Comparison of ENCODE assay signal across 1 cellular context in the genomic region with DNA sequence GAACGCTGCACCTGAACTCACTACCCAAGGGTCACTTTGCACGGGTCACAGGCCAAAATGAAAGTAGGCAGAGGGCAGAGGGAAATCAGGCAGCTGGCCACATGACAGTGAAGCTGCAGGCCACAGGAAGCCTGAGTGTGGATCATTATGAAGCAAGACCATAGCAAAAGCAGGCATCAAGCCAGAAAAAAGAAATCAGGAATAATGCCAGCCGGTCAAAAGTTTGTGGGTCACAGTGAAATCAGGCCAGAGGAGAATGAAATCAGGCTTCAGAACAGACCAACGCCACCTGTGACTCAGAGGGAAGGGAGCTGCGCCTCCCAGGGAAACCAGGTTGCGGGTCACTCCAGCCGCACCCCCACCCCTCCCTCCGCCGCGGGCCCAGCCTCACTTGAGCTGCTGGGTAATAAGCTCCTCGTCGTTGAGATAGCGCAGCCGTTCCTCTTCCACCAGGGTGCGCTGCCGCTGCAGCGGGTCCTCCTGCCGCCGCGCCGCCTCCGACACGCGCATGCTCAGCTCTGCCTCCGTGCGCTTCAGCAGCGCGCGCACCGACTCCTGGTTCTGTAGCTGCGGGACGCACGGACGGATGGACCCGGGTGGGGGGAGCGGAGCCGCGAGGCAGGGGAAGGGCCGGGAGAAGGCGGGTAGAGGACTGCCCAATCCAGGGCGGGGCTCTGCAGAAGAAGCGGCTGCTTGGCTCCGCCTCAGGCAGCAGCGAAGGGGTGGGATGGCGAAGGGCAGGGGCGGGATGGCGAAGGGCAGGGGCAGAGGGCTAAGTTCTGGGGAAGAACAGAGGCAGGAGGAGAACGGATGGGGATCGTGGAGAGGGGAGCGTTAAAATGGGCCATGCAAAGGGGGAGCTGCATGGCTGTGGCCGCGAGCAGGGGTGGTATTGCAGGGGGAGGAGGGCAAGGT.
TF ChIP-seq lines count a peak whose summit lies in the region.

No MANE protein-coding gene starts in this region.

TF ChIP-seq in K562, 482 proteins besides CTCF, POLR2A, EP300 and RAD21 (continued from another document and continues in another):
- TF ChIP-seq, protein P1, sequence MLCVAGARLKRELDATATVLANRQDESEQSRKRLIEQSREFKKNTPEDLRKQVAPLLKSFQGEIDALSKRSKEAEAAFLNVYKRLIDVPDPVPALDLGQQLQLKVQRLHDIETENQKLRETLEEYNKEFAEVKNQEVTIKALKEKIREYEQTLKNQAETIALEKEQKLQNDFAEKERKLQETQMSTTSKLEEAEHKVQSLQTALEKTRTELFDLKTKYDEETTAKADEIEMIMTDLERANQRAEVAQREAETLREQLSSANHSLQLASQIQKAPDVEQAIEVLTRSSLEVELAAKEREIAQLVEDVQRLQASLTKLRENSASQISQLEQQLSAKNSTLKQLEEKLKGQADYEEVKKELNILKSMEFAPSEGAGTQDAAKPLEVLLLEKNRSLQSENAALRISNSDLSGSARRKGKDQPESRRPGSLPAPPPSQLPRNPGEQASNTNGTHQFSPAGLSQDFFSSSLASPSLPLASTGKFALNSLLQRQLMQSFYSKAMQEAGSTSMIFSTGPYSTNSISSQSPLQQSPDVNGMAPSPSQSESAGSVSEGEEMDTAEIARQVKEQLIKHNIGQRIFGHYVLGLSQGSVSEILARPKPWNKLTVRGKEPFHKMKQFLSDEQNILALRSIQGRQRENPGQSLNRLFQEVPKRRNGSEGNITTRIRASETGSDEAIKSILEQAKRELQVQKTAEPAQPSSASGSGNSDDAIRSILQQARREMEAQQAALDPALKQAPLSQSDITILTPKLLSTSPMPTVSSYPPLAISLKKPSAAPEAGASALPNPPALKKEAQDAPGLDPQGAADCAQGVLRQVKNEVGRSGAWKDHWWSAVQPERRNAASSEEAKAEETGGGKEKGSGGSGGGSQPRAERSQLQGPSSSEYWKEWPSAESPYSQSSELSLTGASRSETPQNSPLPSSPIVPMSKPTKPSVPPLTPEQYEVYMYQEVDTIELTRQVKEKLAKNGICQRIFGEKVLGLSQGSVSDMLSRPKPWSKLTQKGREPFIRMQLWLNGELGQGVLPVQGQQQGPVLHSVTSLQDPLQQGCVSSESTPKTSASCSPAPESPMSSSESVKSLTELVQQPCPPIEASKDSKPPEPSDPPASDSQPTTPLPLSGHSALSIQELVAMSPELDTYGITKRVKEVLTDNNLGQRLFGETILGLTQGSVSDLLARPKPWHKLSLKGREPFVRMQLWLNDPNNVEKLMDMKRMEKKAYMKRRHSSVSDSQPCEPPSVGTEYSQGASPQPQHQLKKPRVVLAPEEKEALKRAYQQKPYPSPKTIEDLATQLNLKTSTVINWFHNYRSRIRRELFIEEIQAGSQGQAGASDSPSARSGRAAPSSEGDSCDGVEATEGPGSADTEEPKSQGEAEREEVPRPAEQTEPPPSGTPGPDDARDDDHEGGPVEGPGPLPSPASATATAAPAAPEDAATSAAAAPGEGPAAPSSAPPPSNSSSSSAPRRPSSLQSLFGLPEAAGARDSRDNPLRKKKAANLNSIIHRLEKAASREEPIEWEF (CRISPR knock-in tag; IDR thresholded peaks at IDR 0.05), result no peak
- TF ChIP-seq RUNX1 (IDR thresholded peaks at IDR 0.05; ENCODE audit: low read depth), result no peak
- TF ChIP-seq TFAM (CRISPR knock-in tag; conservative IDR thresholded peaks at IDR 0.05), result no peak
- no peak for TF ChIP-seq ZNF274 (IDR thresholded peaks at IDR 0.05; ENCODE audit: borderline replicate concordance, low read depth, low read length)
- TF ChIP-seq, protein P2, sequence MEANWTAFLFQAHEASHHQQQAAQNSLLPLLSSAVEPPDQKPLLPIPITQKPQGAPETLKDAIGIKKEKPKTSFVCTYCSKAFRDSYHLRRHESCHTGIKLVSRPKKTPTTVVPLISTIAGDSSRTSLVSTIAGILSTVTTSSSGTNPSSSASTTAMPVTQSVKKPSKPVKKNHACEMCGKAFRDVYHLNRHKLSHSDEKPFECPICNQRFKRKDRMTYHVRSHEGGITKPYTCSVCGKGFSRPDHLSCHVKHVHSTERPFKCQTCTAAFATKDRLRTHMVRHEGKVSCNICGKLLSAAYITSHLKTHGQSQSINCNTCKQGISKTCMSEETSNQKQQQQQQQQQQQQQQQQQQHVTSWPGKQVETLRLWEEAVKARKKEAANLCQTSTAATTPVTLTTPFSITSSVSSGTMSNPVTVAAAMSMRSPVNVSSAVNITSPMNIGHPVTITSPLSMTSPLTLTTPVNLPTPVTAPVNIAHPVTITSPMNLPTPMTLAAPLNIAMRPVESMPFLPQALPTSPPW (CRISPR knock-in tag; IDR thresholded peaks at IDR 0.05), result peak; percentile 63; the same call in 1 of the 2 replicates
- TF ChIP-seq, protein P3, sequence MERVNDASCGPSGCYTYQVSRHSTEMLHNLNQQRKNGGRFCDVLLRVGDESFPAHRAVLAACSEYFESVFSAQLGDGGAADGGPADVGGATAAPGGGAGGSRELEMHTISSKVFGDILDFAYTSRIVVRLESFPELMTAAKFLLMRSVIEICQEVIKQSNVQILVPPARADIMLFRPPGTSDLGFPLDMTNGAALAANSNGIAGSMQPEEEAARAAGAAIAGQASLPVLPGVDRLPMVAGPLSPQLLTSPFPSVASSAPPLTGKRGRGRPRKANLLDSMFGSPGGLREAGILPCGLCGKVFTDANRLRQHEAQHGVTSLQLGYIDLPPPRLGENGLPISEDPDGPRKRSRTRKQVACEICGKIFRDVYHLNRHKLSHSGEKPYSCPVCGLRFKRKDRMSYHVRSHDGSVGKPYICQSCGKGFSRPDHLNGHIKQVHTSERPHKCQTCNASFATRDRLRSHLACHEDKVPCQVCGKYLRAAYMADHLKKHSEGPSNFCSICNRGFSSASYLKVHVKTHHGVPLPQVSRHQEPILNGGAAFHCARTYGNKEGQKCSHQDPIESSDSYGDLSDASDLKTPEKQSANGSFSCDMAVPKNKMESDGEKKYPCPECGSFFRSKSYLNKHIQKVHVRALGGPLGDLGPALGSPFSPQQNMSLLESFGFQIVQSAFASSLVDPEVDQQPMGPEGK (CRISPR knock-in tag; IDR thresholded peaks at IDR 0.05; ENCODE audit: borderline replicate concordance), result no peak
- TF ChIP-seq, protein P4, sequence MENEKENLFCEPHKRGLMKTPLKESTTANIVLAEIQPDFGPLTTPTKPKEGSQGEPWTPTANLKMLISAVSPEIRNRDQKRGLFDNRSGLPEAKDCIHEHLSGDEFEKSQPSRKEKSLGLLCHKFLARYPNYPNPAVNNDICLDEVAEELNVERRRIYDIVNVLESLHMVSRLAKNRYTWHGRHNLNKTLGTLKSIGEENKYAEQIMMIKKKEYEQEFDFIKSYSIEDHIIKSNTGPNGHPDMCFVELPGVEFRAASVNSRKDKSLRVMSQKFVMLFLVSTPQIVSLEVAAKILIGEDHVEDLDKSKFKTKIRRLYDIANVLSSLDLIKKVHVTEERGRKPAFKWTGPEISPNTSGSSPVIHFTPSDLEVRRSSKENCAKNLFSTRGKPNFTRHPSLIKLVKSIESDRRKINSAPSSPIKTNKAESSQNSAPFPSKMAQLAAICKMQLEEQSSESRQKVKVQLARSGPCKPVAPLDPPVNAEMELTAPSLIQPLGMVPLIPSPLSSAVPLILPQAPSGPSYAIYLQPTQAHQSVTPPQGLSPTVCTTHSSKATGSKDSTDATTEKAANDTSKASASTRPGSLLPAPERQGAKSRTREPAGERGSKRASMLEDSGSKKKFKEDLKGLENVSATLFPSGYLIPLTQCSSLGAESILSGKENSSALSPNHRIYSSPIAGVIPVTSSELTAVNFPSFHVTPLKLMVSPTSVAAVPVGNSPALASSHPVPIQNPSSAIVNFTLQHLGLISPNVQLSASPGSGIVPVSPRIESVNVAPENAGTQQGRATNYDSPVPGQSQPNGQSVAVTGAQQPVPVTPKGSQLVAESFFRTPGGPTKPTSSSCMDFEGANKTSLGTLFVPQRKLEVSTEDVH (IDR thresholded peaks at IDR 0.05; ENCODE audit: low read depth, partially characterized antibody), result no peak
- TF ChIP-seq, protein P5, sequence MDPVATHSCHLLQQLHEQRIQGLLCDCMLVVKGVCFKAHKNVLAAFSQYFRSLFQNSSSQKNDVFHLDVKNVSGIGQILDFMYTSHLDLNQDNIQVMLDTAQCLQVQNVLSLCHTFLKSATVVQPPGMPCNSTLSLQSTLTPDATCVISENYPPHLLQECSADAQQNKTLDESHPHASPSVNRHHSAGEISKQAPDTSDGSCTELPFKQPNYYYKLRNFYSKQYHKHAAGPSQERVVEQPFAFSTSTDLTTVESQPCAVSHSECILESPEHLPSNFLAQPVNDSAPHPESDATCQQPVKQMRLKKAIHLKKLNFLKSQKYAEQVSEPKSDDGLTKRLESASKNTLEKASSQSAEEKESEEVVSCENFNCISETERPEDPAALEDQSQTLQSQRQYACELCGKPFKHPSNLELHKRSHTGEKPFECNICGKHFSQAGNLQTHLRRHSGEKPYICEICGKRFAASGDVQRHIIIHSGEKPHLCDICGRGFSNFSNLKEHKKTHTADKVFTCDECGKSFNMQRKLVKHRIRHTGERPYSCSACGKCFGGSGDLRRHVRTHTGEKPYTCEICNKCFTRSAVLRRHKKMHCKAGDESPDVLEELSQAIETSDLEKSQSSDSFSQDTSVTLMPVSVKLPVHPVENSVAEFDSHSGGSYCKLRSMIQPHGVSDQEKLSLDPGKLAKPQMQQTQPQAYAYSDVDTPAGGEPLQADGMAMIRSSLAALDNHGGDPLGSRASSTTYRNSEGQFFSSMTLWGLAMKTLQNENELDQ (CRISPR knock-in tag; IDR thresholded peaks at IDR 0.05; ENCODE audit: borderline replicate concordance), result no peak
- TF ChIP-seq, protein P6, sequence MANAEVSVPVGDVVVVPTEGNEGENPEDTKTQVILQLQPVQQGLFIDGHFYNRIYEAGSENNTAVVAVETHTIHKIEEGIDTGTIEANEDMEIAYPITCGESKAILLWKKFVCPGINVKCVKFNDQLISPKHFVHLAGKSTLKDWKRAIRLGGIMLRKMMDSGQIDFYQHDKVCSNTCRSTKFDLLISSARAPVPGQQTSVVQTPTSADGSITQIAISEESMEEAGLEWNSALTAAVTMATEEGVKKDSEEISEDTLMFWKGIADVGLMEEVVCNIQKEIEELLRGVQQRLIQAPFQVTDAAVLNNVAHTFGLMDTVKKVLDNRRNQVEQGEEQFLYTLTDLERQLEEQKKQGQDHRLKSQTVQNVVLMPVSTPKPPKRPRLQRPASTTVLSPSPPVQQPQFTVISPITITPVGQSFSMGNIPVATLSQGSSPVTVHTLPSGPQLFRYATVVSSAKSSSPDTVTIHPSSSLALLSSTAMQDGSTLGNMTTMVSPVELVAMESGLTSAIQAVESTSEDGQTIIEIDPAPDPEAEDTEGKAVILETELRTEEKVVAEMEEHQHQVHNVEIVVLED (CRISPR knock-in tag; IDR thresholded peaks at IDR 0.05), result no peak
- no peak for TF ChIP-seq NFYB (IDR thresholded peaks at IDR 0.05; ENCODE audit: extremely low read depth, insufficient read length)
- no peak for TF ChIP-seq TEAD2 (tag; IDR thresholded peaks at IDR 0.05)
- TF ChIP-seq HDAC8 (tag; IDR thresholded peaks at IDR 0.05), result no peak
- TF ChIP-seq, protein P7, sequence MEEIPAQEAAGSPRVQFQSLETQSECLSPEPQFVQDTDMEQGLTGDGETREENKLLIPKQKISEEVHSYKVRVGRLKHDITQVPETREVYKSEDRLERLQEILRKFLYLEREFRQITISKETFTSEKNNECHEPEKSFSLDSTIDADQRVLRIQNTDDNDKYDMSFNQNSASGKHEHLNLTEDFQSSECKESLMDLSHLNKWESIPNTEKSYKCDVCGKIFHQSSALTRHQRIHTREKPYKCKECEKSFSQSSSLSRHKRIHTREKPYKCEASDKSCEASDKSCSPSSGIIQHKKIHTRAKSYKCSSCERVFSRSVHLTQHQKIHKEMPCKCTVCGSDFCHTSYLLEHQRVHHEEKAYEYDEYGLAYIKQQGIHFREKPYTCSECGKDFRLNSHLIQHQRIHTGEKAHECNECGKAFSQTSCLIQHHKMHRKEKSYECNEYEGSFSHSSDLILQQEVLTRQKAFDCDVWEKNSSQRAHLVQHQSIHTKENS (CRISPR knock-in tag; IDR thresholded peaks at IDR 0.05), result no peak
- TF ChIP-seq, protein P8, sequence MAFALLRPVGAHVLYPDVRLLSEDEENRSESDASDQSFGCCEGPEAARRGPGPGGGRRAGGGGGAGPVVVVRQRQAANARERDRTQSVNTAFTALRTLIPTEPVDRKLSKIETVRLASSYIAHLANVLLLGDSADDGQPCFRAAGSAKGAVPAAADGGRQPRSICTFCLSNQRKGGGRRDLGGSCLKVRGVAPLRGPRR (CRISPR knock-in tag; IDR thresholded peaks at IDR 0.05), result no peak
- no peak for TF ChIP-seq COPS2 (conservative IDR thresholded peaks at IDR 0.05)
- no peak for TF ChIP-seq OTX1 (CRISPR knock-in tag; IDR thresholded peaks at IDR 0.05)
- TF ChIP-seq ZNF143 (CRISPR knock-in tag; IDR thresholded peaks at IDR 0.05), result peak; percentile 51; the same call in 1 of the 2 replicates
- no peak for TF ChIP-seq ETV6 (IDR thresholded peaks at IDR 0.05; ENCODE audit: borderline replicate concordance in 1 of 2, low read depth in 2 of 2, low read length in 1 of 2)
- no peak for TF ChIP-seq ETV6 (CRISPR knock-in tag; IDR thresholded peaks at IDR 0.05; ENCODE audit: borderline replicate concordance)
- TF ChIP-seq, protein P9, sequence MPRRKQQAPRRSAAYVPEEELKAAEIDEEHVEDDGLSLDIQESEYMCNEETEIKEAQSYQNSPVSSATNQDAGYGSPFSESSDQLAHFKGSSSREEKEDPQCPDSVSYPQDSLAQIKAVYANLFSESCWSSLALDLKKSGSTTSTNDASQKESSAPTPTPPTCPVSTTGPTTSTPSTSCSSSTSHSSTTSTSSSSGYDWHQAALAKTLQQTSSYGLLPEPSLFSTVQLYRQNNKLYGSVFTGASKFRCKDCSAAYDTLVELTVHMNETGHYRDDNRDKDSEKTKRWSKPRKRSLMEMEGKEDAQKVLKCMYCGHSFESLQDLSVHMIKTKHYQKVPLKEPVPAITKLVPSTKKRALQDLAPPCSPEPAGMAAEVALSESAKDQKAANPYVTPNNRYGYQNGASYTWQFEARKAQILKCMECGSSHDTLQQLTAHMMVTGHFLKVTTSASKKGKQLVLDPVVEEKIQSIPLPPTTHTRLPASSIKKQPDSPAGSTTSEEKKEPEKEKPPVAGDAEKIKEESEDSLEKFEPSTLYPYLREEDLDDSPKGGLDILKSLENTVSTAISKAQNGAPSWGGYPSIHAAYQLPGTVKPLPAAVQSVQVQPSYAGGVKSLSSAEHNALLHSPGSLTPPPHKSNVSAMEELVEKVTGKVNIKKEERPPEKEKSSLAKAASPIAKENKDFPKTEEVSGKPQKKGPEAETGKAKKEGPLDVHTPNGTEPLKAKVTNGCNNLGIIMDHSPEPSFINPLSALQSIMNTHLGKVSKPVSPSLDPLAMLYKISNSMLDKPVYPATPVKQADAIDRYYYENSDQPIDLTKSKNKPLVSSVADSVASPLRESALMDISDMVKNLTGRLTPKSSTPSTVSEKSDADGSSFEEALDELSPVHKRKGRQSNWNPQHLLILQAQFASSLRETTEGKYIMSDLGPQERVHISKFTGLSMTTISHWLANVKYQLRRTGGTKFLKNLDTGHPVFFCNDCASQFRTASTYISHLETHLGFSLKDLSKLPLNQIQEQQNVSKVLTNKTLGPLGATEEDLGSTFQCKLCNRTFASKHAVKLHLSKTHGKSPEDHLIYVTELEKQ (CRISPR knock-in tag; IDR thresholded peaks at IDR 0.05), result no peak
- no peak for TF ChIP-seq ADNP (tag; IDR thresholded peaks at IDR 0.05)
- TF ChIP-seq SNIP1 (IDR thresholded peaks at IDR 0.05; ENCODE audit: low read depth), result no peak
- TF ChIP-seq TBL1XR1 (IDR thresholded peaks at IDR 0.05; ENCODE audit: low read length in 2 of 2), result no peak
- no peak for TF ChIP-seq GABPA (tag; conservative IDR thresholded peaks at IDR 0.05; ENCODE audit: low read depth)
- TF ChIP-seq HNRNPH1 (optimal IDR thresholded peaks at IDR 0.05; ENCODE audit: low read depth, low read length), result no peak
- peak; percentile 47; the same call in 1 of the 2 replicates for TF ChIP-seq MTA3 (IDR thresholded peaks at IDR 0.05; ENCODE audit: borderline replicate concordance)
- TF ChIP-seq PHF21A (IDR thresholded peaks at IDR 0.05; ENCODE audit: borderline replicate concordance, low read depth), result no peak
- TF ChIP-seq KLF16 (IDR thresholded peaks at IDR 0.05), result peak; percentile 33; the same call in 1 of the 2 replicates
- no peak for TF ChIP-seq MYNN (IDR thresholded peaks at IDR 0.05)
- no peak for TF ChIP-seq MYNN (CRISPR knock-in tag; IDR thresholded peaks at IDR 0.05)
- no peak for TF ChIP-seq TCF7 (IDR thresholded peaks at IDR 0.05; ENCODE audit: borderline replicate concordance)
- no peak for TF ChIP-seq KAT7 (CRISPR knock-in tag; IDR thresholded peaks at IDR 0.05; ENCODE audit: borderline replicate concordance)
